ENCODE assay signal across 1 cellular context in genomic region chr3:78647735-78648134, GRCh38.
TF ChIP-seq lines count a peak whose summit lies in the region.

No MANE protein-coding gene starts in this region.

TF ChIP-seq in GM23338, 12 proteins besides CTCF, POLR2A, EP300 and RAD21:
- TF ChIP-seq ZNF462 (CRISPR knock-in tag; IDR thresholded peaks at IDR 0.05): no peak
